Comparison of ENCODE assay signal across 8 cellular contexts in the genomic region with DNA sequence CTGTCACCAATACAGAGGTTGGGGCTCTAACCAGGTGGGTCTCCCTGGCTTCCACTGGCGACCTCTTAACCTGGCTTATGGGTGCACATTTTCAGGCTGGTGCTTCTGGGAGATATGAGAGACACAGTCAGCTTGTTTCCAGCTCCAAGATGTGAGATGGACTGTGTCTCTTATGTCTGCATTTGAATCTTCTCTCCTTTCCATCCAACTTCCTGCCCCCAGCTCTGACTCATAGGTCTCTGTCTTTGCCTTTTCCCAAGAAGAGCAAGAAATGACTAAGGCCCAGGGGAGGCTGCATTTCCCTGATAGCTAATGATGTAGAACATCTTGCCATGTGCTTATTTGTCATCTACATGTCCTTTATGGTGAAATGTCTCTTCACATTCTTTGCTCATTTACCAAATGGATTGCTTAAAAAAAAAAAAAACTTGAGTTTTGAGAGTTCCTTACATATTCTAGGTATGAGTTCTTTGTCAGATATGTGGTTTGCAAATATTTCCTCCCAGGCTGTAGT. TPM values are rescaled to one million over a fixed set of nuclear protein-coding genes. Genes with fewer than 3 reads are reported as not detected.
A peak's percentile ranks its signal among the peaks of the same experiment; 100 is the strongest.
DNase-seq lines count a peak whose midpoint lies in the region; ATAC-seq and TF ChIP-seq lines count a peak whose summit lies in the region.

No MANE protein-coding gene starts in this region.

- H3K9ac ChIP-seq in mesendoderm (ENCODE audit: low read length), result no peak overlapping the region

- DNase-seq in AG09319 (ENCODE audit: extremely low read depth, low read depth), result peak; percentile 44
- peak; percentile 82 for DNase-seq in M059J (ENCODE audit: low read depth)
- DNase-seq in activated naive CD4-positive, alpha-beta T cell treated with anti-CD3 and anti-CD28 coated beads, Interleukin-2, amount 50 U/mL, for 16 hours, result peak; percentile 47
- DNase-seq in mesendoderm, result peak; percentile 38
- no peak for DNase-seq in middle frontal gyrus (ENCODE audit: extremely low spot score, low spot score)
- no peak for DNase-seq in AML-193 (lab: John Stamatoyannopoulos, UW)
- DNase-seq in NCI-H526 treated with DMSO at 0.1 percent for 48 hours (lab: John Stamatoyannopoulos, UW), result no peak

- H3K27me3 ChIP-seq in mesendoderm (ENCODE audit: insufficient read depth, low read length, poor library complexity), result no peaks in the 10 kb centered on the region

- no peak overlapping the region for H3K23ac ChIP-seq in mesendoderm (ENCODE audit: low read length)

- H4K8ac ChIP-seq in mesendoderm (ENCODE audit: low read depth, low read length), result no peak overlapping the region

- ATAC-seq in GM18909 (IDR thresholded peaks at IDR 0.05; ENCODE audit: poor library complexity, unreplicated experiment), result no peak

- H3K18ac ChIP-seq in mesendoderm (ENCODE audit: low read length), result no peak overlapping the region

- H3K79me1 ChIP-seq in mesendoderm (ENCODE audit: low read length), result no peaks in the 10 kb centered on the region

- no peak overlapping the region for H3K56ac ChIP-seq in mesendoderm (ENCODE audit: low read length)

- no peak overlapping the region for H2AK5ac ChIP-seq in mesendoderm (ENCODE audit: low read length)

- no peak overlapping the region for H4K5ac ChIP-seq in mesendoderm (ENCODE audit: low read length)

- H2BK5ac ChIP-seq in mesendoderm (ENCODE audit: low read length), result no peak overlapping the region

- no peaks in the 10 kb centered on the region for H3K4me1 ChIP-seq in mesendoderm (ENCODE audit: control insufficient read depth, low read depth, low read length)

- no peak overlapping the region for H3K4me2 ChIP-seq in mesendoderm (ENCODE audit: low read length)

- no peak overlapping the region for H3K4ac ChIP-seq in mesendoderm (ENCODE audit: low read depth, low read length)

- no peaks in the 10 kb centered on the region for H3K79me2 ChIP-seq in mesendoderm (ENCODE audit: control insufficient read depth, insufficient read depth, low read length)

- H2BK15ac ChIP-seq in mesendoderm (replicated peaks; ENCODE audit: low read depth), result no peak overlapping the region

- H3K27ac ChIP-seq in mesendoderm (ENCODE audit: low read depth, low read length), result no peak overlapping the region

- H3K36me3 ChIP-seq in mesendoderm (ENCODE audit: control insufficient read depth, insufficient read depth, low read length), result no peaks in the 10 kb centered on the region

- no peak for TF ChIP-seq CTCF in AG09319 (IDR thresholded peaks at IDR 0.05; ENCODE audit: low read depth, low read length)

- no peak overlapping the region for H3K4me3 ChIP-seq in mesendoderm (ENCODE audit: low read length)

- WGBS in mesendoderm (ENCODE audit: extremely low coverage, insufficient coverage, low lambda C conversion rate), result no CpG with 5 or more reads among the region's 1 CpG

- H2BK120ac ChIP-seq in mesendoderm (ENCODE audit: low read depth, low read length), result no peak overlapping the region

RNA-seq across cellular contexts. Expression of gene UXT, which starts 3.2 kb away (rescaled TPM):
- total RNA-seq in M059J (2014; rRNA removed; shearing (Covaris generic)), result 178 and 233 TPM in 2 replicates
- polyA plus RNA-seq in mesendoderm (2013, experiment 1 of 2), result 81.7 TPM
- polyA plus RNA-seq in mesendoderm (2013, experiment 2 of 2), result 81.7 TPM

RNA-seq across cellular contexts. Expression of gene ELK1, which starts 11.8 kb away (rescaled TPM):
- total RNA-seq in M059J (2014; rRNA removed; shearing (Covaris generic)), result 37.9 and 51.0 TPM in 2 replicates
- 26.8 TPM for polyA plus RNA-seq in mesendoderm (2013, experiment 1 of 2)
- polyA plus RNA-seq in mesendoderm (2013, experiment 2 of 2), result 24.9 TPM

RNA-seq across cellular contexts. Expression of gene CFP, which starts 32.5 kb away (rescaled TPM):
- not detected in 2 replicates for total RNA-seq in M059J (2014; rRNA removed; shearing (Covaris generic))
- polyA plus RNA-seq in mesendoderm (2013, experiment 1 of 2), result 2.0 TPM
- 2.2 TPM for polyA plus RNA-seq in mesendoderm (2013, experiment 2 of 2)

RNA-seq across cellular contexts. Expression of gene SYN1, which starts 42.5 kb away (rescaled TPM):
- 0.07 and 1.4 TPM in 2 replicates for total RNA-seq in M059J (2014; rRNA removed; shearing (Covaris generic))
- 17.3 TPM for polyA plus RNA-seq in mesendoderm (2013, experiment 1 of 2)
- 17.7 TPM for polyA plus RNA-seq in mesendoderm (2013, experiment 2 of 2)

Comparison
In these comparisons a context has a peak if more than half of its experiments do, and no peak if none do; other contexts are left out.
1. DNase-seq: peak in AG09319 (single experiment), M059J (single experiment), activated naive CD4-positive, alpha-beta T cell treated with anti-CD3 and anti-CD28 coated beads, Interleukin-2, amount 50 U/mL, for 16 hours (single experiment) and mesendoderm (single experiment); none in middle frontal gyrus (single experiment), AML-193 (0 of 2) and NCI-H526 treated with DMSO at 0.1 percent for 48 hours (single experiment).